In genomic region chr11:47715082-47715669, GRCh38 we compare ENCODE assay signal across 8 cellular contexts. TPM values are rescaled to one million over a fixed set of nuclear protein-coding genes. Genes with fewer than 3 reads are reported as not detected.
DNase-seq lines count a peak whose midpoint lies in the region; ATAC-seq and TF ChIP-seq lines count a peak whose summit lies in the region.

Gene AGBL2, minus strand, starts transcription at chr11:47715369. Its CDS starts 719 bp downstream, at chr11:47714650.

- H3K4me1 Mint-ChIP-seq in naive thymus-derived CD8-positive, alpha-beta T cell, result peaks cover 4 to 18% (median 13%) of the 10 kb centered on the region in 4 donors
- peaks cover 10 to 23% of the 10 kb centered on the region in 2 donors for H3K4me1 Mint-ChIP-seq in stimulated activated naive B cell treated with anti-CD40 and anti-IgM and Interleukin-4, amounts not matched to agents 10 μg/mL and 1 μg/mL and 100 μg/mL, for 72 hours

- peak within 1 kb of the TSS; percentile 93 to 99 (median 96) for H3K4me3 Mint-ChIP-seq in naive thymus-derived CD8-positive, alpha-beta T cell
- H3K4me3 Mint-ChIP-seq in stimulated activated naive B cell treated with anti-CD40 and anti-IgM and Interleukin-4, amounts not matched to agents 10 μg/mL and 1 μg/mL and 100 μg/mL, for 72 hours, result peak within 1 kb of the TSS; percentile 93 to 95

- TF ChIP-seq CTCF in fibroblast of mammary gland (conservative IDR thresholded peaks at IDR 0.05; ENCODE audit: control insufficient read depth, insufficient read depth, low read depth, low read length), result no peak

- H3K27ac Mint-ChIP-seq in naive thymus-derived CD8-positive, alpha-beta T cell, result peak within 1 kb of the TSS; percentile 93 to 100 (median 98)
- peak within 1 kb of the TSS; percentile 98 for H3K27ac Mint-ChIP-seq in stimulated activated naive B cell treated with anti-CD40 and anti-IgM and Interleukin-4, amounts not matched to agents 10 μg/mL and 1 μg/mL and 100 μg/mL, for 72 hours

- no peaks in the 10 kb centered on the region for H3K9me3 Mint-ChIP-seq in naive thymus-derived CD8-positive, alpha-beta T cell
- H3K9me3 Mint-ChIP-seq in stimulated activated naive B cell treated with anti-CD40 and anti-IgM and Interleukin-4, amounts not matched to agents 10 μg/mL and 1 μg/mL and 100 μg/mL, for 72 hours, result no peaks in the 10 kb centered on the region

- peak within 1 kb of the TSS; percentile 82 for H3K4me3 ChIP-seq in fibroblast of mammary gland (ENCODE audit: control insufficient read depth, low read depth, low read length)

- H3K36me3 Mint-ChIP-seq in naive thymus-derived CD8-positive, alpha-beta T cell, result peaks cover 0 to 40% (median 12%) of the 10 kb centered on the region in 3 donors
- H3K36me3 Mint-ChIP-seq in stimulated activated naive B cell treated with anti-CD40 and anti-IgM and Interleukin-4, amounts not matched to agents 10 μg/mL and 1 μg/mL and 100 μg/mL, for 72 hours, result peaks cover 6 to 10% of the 10 kb centered on the region in 2 donors

- POLR2A ChIA-PET in naive thymus-derived CD8-positive, alpha-beta T cell (lab: Charles Lee), result interaction anchor here (0.5 to 4.2 kb wide), 11 partner anchors 9 to 1565 kb away, joined by 3 to 37 read pairs (median 4); partner anchors contain the start of genes FNBP4, KBTBD4 and NDUFS3

- DNase-seq in COR-L47 (lab: John Stamatoyannopoulos, UW) (peak; percentile 58), HPDE6-E6E7 (ENCODE audit: extremely low spot score) (peak; percentile 55), OCI-M2 (lab: John Stamatoyannopoulos, UW; ENCODE audit: unreplicated experiment) (peak; percentile 28), activated T-helper 1 cell treated with Interleukin-2 at 50 U/mL for 16 hours (ENCODE audit: low read depth) (peak; percentile 74), fibroblast of mammary gland (ENCODE audit: low read depth) (peak; percentile 51)
- peak; percentile 79 to 92 (median 82) for DNase-seq in naive thymus-derived CD8-positive, alpha-beta T cell
- peak; percentile 79 for DNase-seq in stimulated activated naive B cell treated with anti-CD40 and anti-IgM and Interleukin-4, amounts not matched to agents 10 μg/mL and 1 μg/mL and 100 μg/mL, for 72 hours

- no peaks in the 10 kb centered on the region for H3K27me3 Mint-ChIP-seq in naive thymus-derived CD8-positive, alpha-beta T cell
- no peaks in the 10 kb centered on the region for H3K27me3 Mint-ChIP-seq in stimulated activated naive B cell treated with anti-CD40 and anti-IgM and Interleukin-4, amounts not matched to agents 10 μg/mL and 1 μg/mL and 100 μg/mL, for 72 hours

- ATAC-seq in GM19468 (IDR thresholded peaks at IDR 0.05; ENCODE audit: extremely low read depth, unreplicated experiment), result peak; percentile 92
- peak; percentile 97 for ATAC-seq in naive thymus-derived CD8-positive, alpha-beta T cell
- ATAC-seq in stimulated activated naive B cell treated with anti-CD40 and anti-IgM and Interleukin-4, amounts not matched to agents 10 μg/mL and 1 μg/mL and 100 μg/mL, for 72 hours (replicated peaks), result peak; percentile 98 to 99

RNA-seq across cellular contexts. Expression of gene AGBL2, which starts in this region (rescaled TPM):
- total RNA-seq in naive thymus-derived CD8-positive, alpha-beta T cell, result 10 to 100 TPM in 1 of 2 experiments, 1 to 10 TPM in 1; 9.5 to 12.1 TPM
- 1 to 10 TPM; 1.5 to 2.9 (median 2.1) TPM for polyA plus RNA-seq in naive thymus-derived CD8-positive, alpha-beta T cell

Comparison
In these comparisons a context has a peak if more than half of its experiments do, and no peak if none do; other contexts are left out.
1. Peak in every context shown above with its lines: DNase-seq, ATAC-seq and H3K4me3 ChIP-seq.
2. DNase-seq: peak in every context shown above with its lines; median percentile 82 in naive thymus-derived CD8-positive, alpha-beta T cell; 79 in stimulated activated naive B cell treated with anti-CD40 and anti-IgM and Interleukin-4, amounts not matched to agents 10 μg/mL and 1 μg/mL and 100 μg/mL, for 72 hours; 74 in activated T-helper 1 cell treated with Interleukin-2 at 50 U/mL for 16 hours; 58 in COR-L47; 55 in HPDE6-E6E7; 51 in fibroblast of mammary gland; 28 in OCI-M2.